In genomic region chr2:113078350-113078839, GRCh38 we compare ENCODE assay signal across 11 cellular contexts. TPM values are rescaled to one million over a fixed set of nuclear protein-coding genes. Genes with fewer than 3 reads are reported as not detected.
A peak's percentile ranks its signal among the peaks of the same experiment; 100 is the strongest.
DNase-seq lines count a peak whose midpoint lies in the region; ATAC-seq and TF ChIP-seq lines count a peak whose summit lies in the region.
"Had no signal": no experiment of that assay in that cellular context is flagged by ENCODE, and none has a peak within 500 bp of the region (broad histone marks: within the 10 kb centered on the region; RNA-seq: fewer than 3 reads in every experiment).

No MANE protein-coding gene starts in this region.

- no peak for TF ChIP-seq EP300 in stomach (IDR thresholded peaks at IDR 0.05)

- no TSS peak for BruUV-seq in HCT116 (replicated peaks; lab: Mats Ljungman, UMichigan)

- peak overlapping the region; percentile 37 for H2AFZ ChIP-seq in HCT116 (ENCODE audit: low read depth, low read length, poor library complexity, severe bottlenecking)

- no peak for TF ChIP-seq POLR2A in HCT116 (IDR thresholded peaks at IDR 0.05; ENCODE audit: borderline replicate concordance, extremely low read depth, insufficient read depth, insufficient read length)
- TF ChIP-seq POLR2A in stomach (IDR thresholded peaks at IDR 0.05), result no peak

- H3K27ac ChIP-seq in HCT116 (ENCODE audit: low read depth, low read length) (no peak overlapping the region), stomach (peak overlapping the region; percentile 68 to 94 (median 80))
- H3K27ac ChIP-seq: psoas muscle had no signal

- H3K36me3 Mint-ChIP-seq in activated T-helper 2 cell treated with anti-CD3 and anti-CD28 coated beads, Interferon-gamma antibody, Interleukin-2, Interleukin-4, amounts not matched to agents 10 μg/mL and 5 μg/mL and 100 μg/mL, durations not matched to agents 14 hours and 24 hours and 36 hours (ENCODE audit: low read depth), result no peaks in the 10 kb centered on the region

- H4K20me1 ChIP-seq in HCT116 (ENCODE audit: insufficient read depth), result no peaks in the 10 kb centered on the region

- peak overlapping the region; percentile 48 for H3K4me2 ChIP-seq in HCT116 (ENCODE audit: low read length)

- H3K9me2 ChIP-seq in HCT116 (ENCODE audit: insufficient read depth), result no peaks in the 10 kb centered on the region

- no peak overlapping the region for H3K27ac Mint-ChIP-seq in activated T-helper 2 cell treated with anti-CD3 and anti-CD28 coated beads, Interferon-gamma antibody, Interleukin-2, Interleukin-4, amounts not matched to agents 10 μg/mL and 5 μg/mL and 100 μg/mL, durations not matched to agents 14 hours and 24 hours and 36 hours

- H3K4me3 Mint-ChIP-seq in activated T-helper 2 cell treated with anti-CD3 and anti-CD28 coated beads, Interferon-gamma antibody, Interleukin-2, Interleukin-4, amounts not matched to agents 10 μg/mL and 5 μg/mL and 100 μg/mL, durations not matched to agents 14 hours and 24 hours and 36 hours (ENCODE audit: low read depth), result no peak overlapping the region

- TF ChIP-seq CTCF in HCT116 (IDR thresholded peaks at IDR 0.05 in 2 of 3, conservative IDR thresholded peaks at IDR 0.05 in 1 of 3; ENCODE audit: borderline replicate concordance in 1 of 3, insufficient read depth in 1 of 3, low read depth in 2 of 3, low read length in 2 of 3), result no peak
- no peak for TF ChIP-seq CTCF in stomach (IDR thresholded peaks at IDR 0.05)

- peaks cover 11% of the 10 kb centered on the region for H3K27me3 Mint-ChIP-seq in activated T-helper 2 cell treated with anti-CD3 and anti-CD28 coated beads, Interferon-gamma antibody, Interleukin-2, Interleukin-4, amounts not matched to agents 10 μg/mL and 5 μg/mL and 100 μg/mL, durations not matched to agents 14 hours and 24 hours and 36 hours (ENCODE audit: low read depth)

- DNase-seq in HCT116 (ENCODE audit: low read depth, low spot score), result peak; percentile 32
- peak; percentile 64 for DNase-seq in RPMI7951 (ENCODE audit: low read depth)
- peak; percentile 43 for DNase-seq in islet precursor cell
- peak; percentile 52 for DNase-seq in stomach
- no peak for DNase-seq in activated T-helper 2 cell treated with anti-CD3 and anti-CD28 coated beads, Interferon-gamma antibody, Interleukin-2, Interleukin-4, amounts not matched to agents 10 μg/mL and 5 μg/mL and 100 μg/mL, durations not matched to agents 14 hours and 24 hours and 36 hours (ENCODE audit: low spot score)
- DNase-seq: erythroblast, left ventricle myocardium superior, NCI-H1417 treated with DMSO at 0.1 percent for 48 hours, psoas muscle had no signal

- intact Hi-C loops in HCT116 (cut with micrococcal nuclease), result no loop called here
- intact Hi-C loops in stomach (cut with DNase I; ENCODE audit: low total_unique reads), result no loop called here
- intact Hi-C loops in activated T-helper 2 cell treated with anti-CD3 and anti-CD28 coated beads, Interferon-gamma antibody, Interleukin-2, Interleukin-4, amounts not matched to agents 10 μg/mL and 5 μg/mL and 100 μg/mL, durations not matched to agents 14 hours and 24 hours and 36 hours (cut with micrococcal nuclease), result no loop called here

- peak; percentile 16; the same call in 1 of the 2 replicates for ATAC-seq in HCT116
- no peak for ATAC-seq in GM19395 (IDR thresholded peaks at IDR 0.05; ENCODE audit: unreplicated experiment)
- no peak for ATAC-seq in SK-N-SH treated with all-trans-retinoic acid at 6 μM for 48 hours
- ATAC-seq: left ventricle myocardium superior, psoas muscle had no signal

- WGBS in stomach, 5 donors, result 19 to 53% (median 34%) methylated on average over 6 of the region's 6 CpGs

- no peaks in the 10 kb centered on the region for H3K9me3 ChIP-seq in HCT116 (ENCODE audit: control insufficient read depth in 1 of 2, insufficient read depth in 1 of 2, low read depth in 1 of 2, low read length in 2 of 2)
- H3K9me3 ChIP-seq in stomach, result no peaks in the 10 kb centered on the region
- H3K9me3 ChIP-seq: psoas muscle had no signal

- H3K79me2 ChIP-seq in HCT116 (ENCODE audit: insufficient read depth, low read length), result no peaks in the 10 kb centered on the region

- H3K36me3 ChIP-seq in HCT116 (ENCODE audit: control insufficient read depth in 1 of 2, insufficient read depth in 2 of 2, low read length in 2 of 2), result no peaks in the 10 kb centered on the region
- H3K36me3 ChIP-seq in stomach, result no peaks in the 10 kb centered on the region

- POLR2A ChIA-PET in HCT116 (lab: Charles Lee), result interaction anchor here (0.5 to 3.3 kb wide), 2 partner anchors 85 to 120 kb away, joined by 3 to 9 read pairs; no protein-coding TSS in a partner anchor

- CTCF ChIA-PET in HCT116 (lab: Charles Lee), result interaction anchor here (0.8 to 2.4 kb wide), 7 partner anchors 10 to 126 kb away, joined by 3 to 16 read pairs (median 5); partner anchors contain the start of gene IL1F10

- no peak for TF ChIP-seq RAD21 in HCT116 (IDR thresholded peaks at IDR 0.05; ENCODE audit: low read depth)

- H3K4me1 Mint-ChIP-seq in activated T-helper 2 cell treated with anti-CD3 and anti-CD28 coated beads, Interferon-gamma antibody, Interleukin-2, Interleukin-4, amounts not matched to agents 10 μg/mL and 5 μg/mL and 100 μg/mL, durations not matched to agents 14 hours and 24 hours and 36 hours (ENCODE audit: low read depth), result peaks cover 10% of the 10 kb centered on the region

- H3K4me1 ChIP-seq in HCT116 (ENCODE audit: control insufficient read depth in 1 of 2, insufficient read depth in 2 of 2, low read length in 2 of 2) (peaks cover 12 to 26% of the 10 kb centered on the region in 2 experiments), stomach (peaks cover 11 to 22% (median 19%) of the 10 kb centered on the region in 4 donors)
- H3K4me1 ChIP-seq: psoas muscle had no signal

- RAD21 ChIA-PET in HCT116 (lab: Charles Lee; ENCODE audit: low non-redundant PET in 1 of 2, low total read pairs in 2 of 2, uncharacterized antibody in 2 of 2, unreplicated experiment in 2 of 2), result interaction anchor here in 1 of 2 experiments (2.0 kb wide), 1 partner anchor 126 kb away, joined by 7 read pairs; no protein-coding TSS in a partner anchor

- no peak overlapping the region for H3K9ac ChIP-seq in HCT116 (ENCODE audit: low read length)

- H3K4me3 ChIP-seq in HCT116 (replicated peaks in 1 of 2; ENCODE audit: low read depth in 1 of 2, low read length in 2 of 2) (no peak overlapping the region), stomach (no peak overlapping the region)
- H3K4me3 ChIP-seq: psoas muscle had no signal

- H3K27me3 ChIP-seq in HCT116 (ENCODE audit: insufficient read depth, low read length), result no peaks in the 10 kb centered on the region
- H3K27me3 ChIP-seq in stomach, result no peaks in the 10 kb centered on the region

- no peaks in the 10 kb centered on the region for H3K9me3 Mint-ChIP-seq in activated T-helper 2 cell treated with anti-CD3 and anti-CD28 coated beads, Interferon-gamma antibody, Interleukin-2, Interleukin-4, amounts not matched to agents 10 μg/mL and 5 μg/mL and 100 μg/mL, durations not matched to agents 14 hours and 24 hours and 36 hours

TF ChIP-seq in HCT116, 20 proteins besides CTCF, POLR2A, EP300 and RAD21 (continues in another document):
- TF ChIP-seq, protein P1, sequence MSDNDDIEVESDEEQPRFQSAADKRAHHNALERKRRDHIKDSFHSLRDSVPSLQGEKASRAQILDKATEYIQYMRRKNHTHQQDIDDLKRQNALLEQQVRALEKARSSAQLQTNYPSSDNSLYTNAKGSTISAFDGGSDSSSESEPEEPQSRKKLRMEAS (IDR thresholded peaks at IDR 0.05), result 0 out of 2 replicates have a peak, but pooled peaks have one; percentile 26
- TF ChIP-seq EZH2phosphoT487 (IDR thresholded peaks at IDR 0.05; ENCODE audit: borderline replicate concordance) (no peak), SP1 (IDR thresholded peaks at IDR 0.05; ENCODE audit: low read depth) (peak; percentile 26; the same call in 1 of the 2 replicates), POLR2AphosphoS5 (IDR thresholded peaks at IDR 0.05; ENCODE audit: low read depth, low read length) (no peak)

TF ChIP-seq in SK-N-SH treated with all-trans-retinoic acid at 6 μM for 48 hours, 23 proteins besides CTCF, POLR2A, EP300 and RAD21 (continues in another document):
- TF ChIP-seq CSDC2 (CRISPR knock-in tag; IDR thresholded peaks at IDR 0.05) (no peak), BACH2 (CRISPR knock-in tag; IDR thresholded peaks at IDR 0.05; ENCODE audit: borderline replicate concordance) (no peak), OSR1 (CRISPR knock-in tag; IDR thresholded peaks at IDR 0.05) (no peak), GLIS3 (CRISPR knock-in tag; IDR thresholded peaks at IDR 0.05) (no peak), ISL1 (CRISPR knock-in tag; IDR thresholded peaks at IDR 0.05) (no peak), SNAI2 (CRISPR knock-in tag; IDR thresholded peaks at IDR 0.05) (no peak), ZC3H10 (CRISPR knock-in tag; IDR thresholded peaks at IDR 0.05) (no peak), ESRRG (CRISPR knock-in tag; IDR thresholded peaks at IDR 0.05) (no peak)

RNA-seq across cellular contexts. Expression of gene IL1F10, which starts 10.6 kb away (rescaled TPM):
- total RNA-seq in HCT116 (2021; ENCODE audit: unreplicated experiment) (not detected), stomach (not detected)
- not detected in 2 replicates for polyA plus RNA-seq in HCT116 (2012)
- total RNA-seq in RPMI7951 (2014; rRNA removed; shearing (Covaris generic)), result not detected in 2 replicates
- not detected for polyA plus RNA-seq in stomach
- not detected in 2 replicates for total RNA-seq in activated T-helper 2 cell treated with anti-CD3 and anti-CD28 coated beads, Interferon-gamma antibody, Interleukin-2, Interleukin-4, amounts not matched to agents 10 μg/mL and 5 μg/mL and 100 μg/mL, durations not matched to agents 14 hours and 24 hours and 36 hours
- total RNA-seq: left ventricle myocardium superior, psoas muscle had no signal
- polyA plus RNA-seq: psoas muscle had no signal

RNA-seq across cellular contexts. Expression of gene IL36RN, which starts 19.4 kb away (rescaled TPM):
- total RNA-seq in HCT116 (2021; ENCODE audit: unreplicated experiment), result not detected
- polyA plus RNA-seq in HCT116 (2012), result not detected in 2 replicates
- not detected in 2 replicates for total RNA-seq in RPMI7951 (2014; rRNA removed; shearing (Covaris generic))
- total RNA-seq in stomach, result not detected
- polyA plus RNA-seq in stomach, result 1 to 10 TPM in 1 of 3 donors, not detected in 2; 1.8 TPM
- not detected in 2 replicates for total RNA-seq in activated T-helper 2 cell treated with anti-CD3 and anti-CD28 coated beads, Interferon-gamma antibody, Interleukin-2, Interleukin-4, amounts not matched to agents 10 μg/mL and 5 μg/mL and 100 μg/mL, durations not matched to agents 14 hours and 24 hours and 36 hours
- total RNA-seq: left ventricle myocardium superior, psoas muscle had no signal
- polyA plus RNA-seq: psoas muscle had no signal

RNA-seq across cellular contexts. Expression of gene IL36B, which starts 25.7 kb away (rescaled TPM):
- total RNA-seq in HCT116 (2021; ENCODE audit: unreplicated experiment) (not detected), stomach (not detected)
- not detected in 2 replicates for polyA plus RNA-seq in HCT116 (2012)
- total RNA-seq in RPMI7951 (2014; rRNA removed; shearing (Covaris generic)), result not detected in 2 replicates
- polyA plus RNA-seq in stomach, result not detected
- total RNA-seq in activated T-helper 2 cell treated with anti-CD3 and anti-CD28 coated beads, Interferon-gamma antibody, Interleukin-2, Interleukin-4, amounts not matched to agents 10 μg/mL and 5 μg/mL and 100 μg/mL, durations not matched to agents 14 hours and 24 hours and 36 hours, result not detected in 2 replicates
- total RNA-seq: left ventricle myocardium superior, psoas muscle had no signal
- polyA plus RNA-seq: psoas muscle had no signal

RNA-seq across cellular contexts. Expression of gene IL1RN, which starts 49.0 kb away (rescaled TPM):
- 0.25 TPM for total RNA-seq in HCT116 (2021; ENCODE audit: unreplicated experiment)
- 0.25 and 0.26 TPM in 2 replicates for polyA plus RNA-seq in HCT116 (2012)
- 0.48 TPM in 1 of 2 replicates, not detected in the other for total RNA-seq in RPMI7951 (2014; rRNA removed; shearing (Covaris generic))
- total RNA-seq in stomach, result 10 to 100 TPM in 2 of 5 donors, under 1 TPM in 1, not detected in 2; 0.87 to 29.3 (median 16.9) TPM
- polyA plus RNA-seq in stomach, result 100 to 1,000 TPM in 1 of 3 donors, 10 to 100 TPM in 2; 27.6 to 220 (median 40.9) TPM
- 13.2 and 15.9 TPM in 2 replicates for total RNA-seq in activated T-helper 2 cell treated with anti-CD3 and anti-CD28 coated beads, Interferon-gamma antibody, Interleukin-2, Interleukin-4, amounts not matched to agents 10 μg/mL and 5 μg/mL and 100 μg/mL, durations not matched to agents 14 hours and 24 hours and 36 hours
